1 cellular context compared by ENCODE assay signal in genomic region chr4:86878640-86879039, GRCh38.
TF ChIP-seq lines count a peak whose summit lies in the region.

No MANE protein-coding gene starts in this region.

TF ChIP-seq in GM23338, 12 proteins besides CTCF, POLR2A, EP300 and RAD21 (continued from another document):
- TF ChIP-seq ZNF462 (CRISPR knock-in tag; IDR thresholded peaks at IDR 0.05) (no peak), EZH2 (IDR thresholded peaks at IDR 0.05; ENCODE audit: low read depth, unreplicated experiment) (no peak), ZNF114 (CRISPR knock-in tag; IDR thresholded peaks at IDR 0.05) (no peak), NANOG (IDR thresholded peaks at IDR 0.05; ENCODE audit: borderline replicate concordance) (no peak)
